Comparison of ENCODE assay signal across 17 cellular contexts in genomic region chr3:13492976-13493866, GRCh38. TPM values are rescaled to one million over a fixed set of nuclear protein-coding genes. Genes with fewer than 3 reads are reported as not detected.
"Had no signal": no experiment of that assay in that cellular context is flagged by ENCODE, and none has a peak within 500 bp of the region (broad histone marks: within the 10 kb centered on the region; RNA-seq: fewer than 3 reads in every experiment).

No MANE protein-coding gene starts in this region.

- H3K27ac ChIP-seq: adrenal gland, body of pancreas, esophagus squamous epithelium, prostate gland, vagina had no signal

- H3K27me3 Mint-ChIP-seq: naive thymus-derived CD8-positive, alpha-beta T cell; stimulated activated naive CD8-positive, alpha-beta T cell treated with anti-CD3 and anti-CD28 coated beads, Interleukin-15, Interleukin-2, amounts not matched to agents 100 ng/mL and 50 ng/mL, for 24 hours had no signal

- H3K27me3 ChIP-seq: adrenal gland, body of pancreas, esophagus squamous epithelium, vagina had no signal

- H3K36me3 ChIP-seq: adrenal gland, prostate gland had no signal

- H3K27ac Mint-ChIP-seq: activated T-helper 1 cell treated with anti-CD3 and anti-CD28 coated beads, Interleukin-12 subunit alpha, Interleukin-12 subunit beta, Interleukin-2, Interleukin-4 antibody, amounts not matched to agents 30 ng/mL and 10 ng/mL and 1 ng/mL, durations not matched to agents 14 hours and 24 hours and 36 hours; stimulated activated naive CD8-positive, alpha-beta T cell treated with anti-CD3 and anti-CD28 coated beads, Interleukin-15, Interleukin-2, amounts not matched to agents 100 ng/mL and 50 ng/mL, for 24 hours had no signal

- ATAC-seq: body of pancreas; naive thymus-derived CD8-positive, alpha-beta T cell; sciatic nerve had no signal

- H3K4me3 ChIP-seq: adrenal gland, body of pancreas, esophagus squamous epithelium, prostate gland, vagina had no signal

- H3K9me3 ChIP-seq: adrenal gland, body of pancreas, esophagus squamous epithelium, prostate gland, vagina had no signal

- DNase-seq: activated CD4-positive, alpha-beta T cell treated with anti-CD3 and anti-CD28 coated beads, Interleukin-2, amount 50 U/mL, for 4 hours; activated CD4-positive, CD25-positive, alpha-beta regulatory T cell; activated naive CD4-positive, alpha-beta T cell; adrenal gland; esophagus squamous epithelium; foreskin fibroblast; islet precursor cell; stimulated activated CD4-positive, alpha-beta T cell treated with anti-CD3 and anti-CD28 coated beads, Interleukin-2, amount 100 ng/mL, for 48 hours; stimulated activated CD8-positive, alpha-beta memory T cell treated with anti-CD3 and anti-CD28 coated beads, Interleukin-4, amount 100 ng/mL, for 48 hours; T-helper 2 cell had no signal

- H3K9me3 Mint-ChIP-seq: activated T-helper 1 cell treated with anti-CD3 and anti-CD28 coated beads, Interleukin-12 subunit alpha, Interleukin-12 subunit beta, Interleukin-2, Interleukin-4 antibody, amounts not matched to agents 30 ng/mL and 10 ng/mL and 1 ng/mL, durations not matched to agents 14 hours and 24 hours and 36 hours; naive thymus-derived CD8-positive, alpha-beta T cell; stimulated activated naive CD8-positive, alpha-beta T cell treated with anti-CD3 and anti-CD28 coated beads, Interleukin-15, Interleukin-2, amounts not matched to agents 100 ng/mL and 50 ng/mL, for 24 hours had no signal

- H3K4me1 ChIP-seq: adrenal gland, prostate gland had no signal

- H3K4me3 Mint-ChIP-seq: activated T-helper 1 cell treated with anti-CD3 and anti-CD28 coated beads, Interleukin-12 subunit alpha, Interleukin-12 subunit beta, Interleukin-2, Interleukin-4 antibody, amounts not matched to agents 30 ng/mL and 10 ng/mL and 1 ng/mL, durations not matched to agents 14 hours and 24 hours and 36 hours; naive thymus-derived CD8-positive, alpha-beta T cell; stimulated activated naive CD8-positive, alpha-beta T cell treated with anti-CD3 and anti-CD28 coated beads, Interleukin-15, Interleukin-2, amounts not matched to agents 100 ng/mL and 50 ng/mL, for 24 hours had no signal

RNA-seq across cellular contexts. Expression of gene FBLN2, which starts 55.7 kb away (rescaled TPM):
- total RNA-seq: activated T-helper 1 cell treated with anti-CD3 and anti-CD28 coated beads, Interleukin-12 subunit alpha, Interleukin-12 subunit beta, Interleukin-2, Interleukin-4 antibody, amounts not matched to agents 30 ng/mL and 10 ng/mL and 1 ng/mL, durations not matched to agents 14 hours and 24 hours and 36 hours had no signal
